In the genomic region with DNA sequence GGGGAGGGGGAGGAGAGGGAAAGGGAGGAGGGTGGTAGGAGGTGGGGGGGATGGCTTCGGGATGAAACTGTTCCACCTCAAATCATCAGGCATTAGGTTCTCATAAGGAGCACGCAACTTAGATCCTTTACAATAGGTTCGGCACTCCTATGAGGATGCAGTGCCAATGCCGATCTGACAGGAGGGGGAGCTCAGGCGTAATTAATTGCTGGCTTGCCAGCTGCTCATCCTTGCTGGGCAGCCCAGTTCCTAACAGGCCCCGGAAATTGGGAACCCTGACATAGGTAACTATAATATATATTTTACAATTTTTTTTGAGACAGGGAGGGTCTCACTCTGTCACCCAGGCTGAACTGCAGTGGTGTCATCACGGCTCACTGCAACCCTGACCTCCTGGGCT, we compare ENCODE assay signal across 10 cellular contexts.
A peak's percentile ranks its signal among the peaks of the same experiment; 100 is the strongest.
DNase-seq lines count a peak whose midpoint lies in the region; ATAC-seq and TF ChIP-seq lines count a peak whose summit lies in the region.
"Had no signal": no experiment of that assay in that cellular context is flagged by ENCODE, and none has a peak within 500 bp of the region (broad histone marks: within the 10 kb centered on the region; RNA-seq: fewer than 3 reads in every experiment).

No MANE protein-coding gene starts in this region.

- no peak for TF ChIP-seq POLR2A in IMR-90 (IDR thresholded peaks at IDR 0.05; ENCODE audit: low read depth, low read length)
- no peak for TF ChIP-seq POLR2A in right lobe of liver (IDR thresholded peaks at IDR 0.05)

- no peak overlapping the region for H3K14ac ChIP-seq in IMR-90 (replicated peaks; ENCODE audit: low read depth, low read length)

- H3K36me3 ChIP-seq in IMR-90 (ENCODE audit: control insufficient read depth, insufficient read depth, low read length) (no peaks in the 10 kb centered on the region), brain microvascular endothelial cell (replicated peaks) (no peaks in the 10 kb centered on the region), right lobe of liver (no peaks in the 10 kb centered on the region)
- no peaks in the 10 kb centered on the region for H3K36me3 ChIP-seq in CD8-positive, alpha-beta memory T cell (ENCODE audit: insufficient read depth, low read length)
- H3K36me3 ChIP-seq: gastrocnemius medialis had no signal

- H2BK120ac ChIP-seq in IMR-90 (ENCODE audit: low read depth, low read length) = no peak overlapping the region

- H3K9me1 ChIP-seq in IMR-90 (ENCODE audit: insufficient read depth, low read length) = no peaks in the 10 kb centered on the region

- H3K4me1 ChIP-seq in IMR-90 (ENCODE audit: control insufficient read depth, insufficient read depth, low read length) (no peaks in the 10 kb centered on the region), right lobe of liver (no peaks in the 10 kb centered on the region)
- H3K4me1 ChIP-seq in CD8-positive, alpha-beta memory T cell (ENCODE audit: insufficient read depth, low read length) = no peaks in the 10 kb centered on the region
- H3K4me1 ChIP-seq: gastrocnemius medialis had no signal

- no TSS peak for BruUV-seq in IMR-90 (replicated peaks; lab: Mats Ljungman, UMichigan)

- TF ChIP-seq CTCF in IMR-90 (conservative IDR thresholded peaks at IDR 0.05; ENCODE audit: low read depth, low read length) (0 out of 2 replicates have a peak, but pooled peaks have one; percentile 6), brain microvascular endothelial cell (IDR thresholded peaks at IDR 0.05; ENCODE audit: low read depth, low read length, missing control alignments) (peak; percentile 2), right lobe of liver (IDR thresholded peaks at IDR 0.05) (peak in 3 of 4 donors; percentile 13 to 40 (median 40))

- H3K4me3 ChIP-seq in IMR-90 (ENCODE audit: insufficient read depth, low read depth, low read length) (no peak overlapping the region), brain microvascular endothelial cell (ENCODE audit: low read depth, low read length) (no peak overlapping the region), right lobe of liver (no peak overlapping the region)
- H3K4me3 ChIP-seq in CD8-positive, alpha-beta memory T cell (ENCODE audit: low read length) = no peak overlapping the region
- H3K4me3 ChIP-seq: gastrocnemius medialis had no signal

- H3K4me1 Mint-ChIP-seq in CD8-positive, alpha-beta memory T cell = peaks cover 4 to 7% (median 5%) of the 10 kb centered on the region in 3 donors

- POLR2A ChIA-PET in IMR-90 (lab: Charles Lee; ENCODE audit: unreplicated experiment) = no interaction called here
- POLR2A ChIA-PET in CD8-positive, alpha-beta memory T cell (lab: Charles Lee) = no interaction called here

- DNase-seq in COR-L47 (lab: John Stamatoyannopoulos, UW) = peak; percentile 8
- DNase-seq in IMR-90 = no peak
- DNase-seq in brain microvascular endothelial cell = no peak
- DNase-seq in right lobe of liver = peak in 1 of 3 donors; percentile 44
- DNase-seq in NCI-H146 treated with DMSO at 0.1 percent for 48 hours (lab: John Stamatoyannopoulos, UW; ENCODE audit: unreplicated experiment) = no peak
- no peak for DNase-seq in cortex of kidney (lab: John Stamatoyannopoulos, UW)
- DNase-seq in CD8-positive, alpha-beta memory T cell = no peak
- DNase-seq: gastrocnemius medialis had no signal

- H3K27ac Mint-ChIP-seq in CD8-positive, alpha-beta memory T cell = no peak overlapping the region

- dilution Hi-C loops in IMR-90 (cut with HindIII; ENCODE audit: low sequenced_read_pairs, unreplicated experiment) = no loop called here

- no peak overlapping the region for H2AFZ ChIP-seq in IMR-90 (replicated peaks; ENCODE audit: low read length, poor library complexity)

- in situ Hi-C loops in IMR-90 (cut with MboI; ENCODE audit: low sequenced_read_pairs) (no loop called here), brain microvascular endothelial cell (cut with HindIII; ENCODE audit: low pct_ligation_motif_present, low sequenced_read_pairs) (no loop called here)

- no peak overlapping the region for H3K9ac ChIP-seq in IMR-90 (ENCODE audit: low read depth, low read length)
- H3K9ac ChIP-seq: KMS-11 had no signal

- H3K4me2 ChIP-seq in IMR-90 (ENCODE audit: low read depth, low read length) = no peak overlapping the region
- H3K4me2 ChIP-seq: KMS-11 had no signal

- no peak overlapping the region for H3K18ac ChIP-seq in IMR-90 (ENCODE audit: low read depth, low read length)

- H2AK9ac ChIP-seq in IMR-90 (replicated peaks; ENCODE audit: low read depth, low read length, poor library complexity) = no peak overlapping the region

- no peak overlapping the region for H3K23ac ChIP-seq in IMR-90 (ENCODE audit: low read depth, low read length)

- H3K27ac ChIP-seq in IMR-90 (ENCODE audit: insufficient read depth, low read length) = no peak overlapping the region
- no peak overlapping the region for H3K27ac ChIP-seq in brain microvascular endothelial cell
- H3K27ac ChIP-seq in right lobe of liver = no peak overlapping the region
- no peak overlapping the region for H3K27ac ChIP-seq in CD8-positive, alpha-beta memory T cell (ENCODE audit: low read depth, low read length)
- H3K27ac ChIP-seq: gastrocnemius medialis, KMS-11 had no signal

- intact Hi-C loops in IMR-90 (cut with micrococcal nuclease) = loop anchor here (2.0 to 5.0 kb wide), 3 partner anchors 223 to 1679 kb away; no protein-coding TSS in a partner anchor
- intact Hi-C loops in right lobe of liver (cut with DNase I) = loop anchor here (5.0 to 10.0 kb wide), 2 partner anchors 145 to 158 kb away; no protein-coding TSS in a partner anchor

- H4K20me1 ChIP-seq in IMR-90 (ENCODE audit: insufficient read depth, low read length) = no peaks in the 10 kb centered on the region

- no peaks in the 10 kb centered on the region for H3K9me3 ChIP-seq in IMR-90 (ENCODE audit: control insufficient read depth, insufficient read depth, low read length)
- H3K9me3 ChIP-seq in right lobe of liver = no peaks in the 10 kb centered on the region
- no peaks in the 10 kb centered on the region for H3K9me3 ChIP-seq in CD8-positive, alpha-beta memory T cell (ENCODE audit: low read length)
- H3K9me3 ChIP-seq: gastrocnemius medialis had no signal

- H3K4me3 Mint-ChIP-seq in CD8-positive, alpha-beta memory T cell = no peak overlapping the region

- no peaks in the 10 kb centered on the region for H3K79me1 ChIP-seq in IMR-90 (ENCODE audit: low read depth in 1 of 2, low read length in 2 of 2)

- no peak overlapping the region for H3K4ac ChIP-seq in IMR-90 (ENCODE audit: low read depth, low read length)

- CTCF ChIA-PET in IMR-90 (lab: Yijun Ruan, JAX) = interaction anchor here (2.5 kb wide), 1 partner anchor 157 kb away, joined by 9 read pairs; no protein-coding TSS in a partner anchor
- CTCF ChIA-PET in CD8-positive, alpha-beta memory T cell (lab: Charles Lee) = no interaction called here

- WGBS in IMR-90 (ENCODE audit: extremely low coverage in 2 of 2, insufficient read length in 1 of 2), 2 experiments = no CpG with 5 or more reads among the region's 7 CpGs
- 30% methylated on average over 5 of the region's 7 CpGs for WGBS in right lobe of liver (ENCODE audit: insufficient coverage, low coverage, low lambda C conversion rate, missing lambda C conversion rate)

- no peak for TF ChIP-seq RAD21 in IMR-90 (IDR thresholded peaks at IDR 0.05; ENCODE audit: low read length)

- no peak overlapping the region for H2BK15ac ChIP-seq in IMR-90 (ENCODE audit: low read depth, low read length)

- no peak overlapping the region for H4K5ac ChIP-seq in IMR-90 (ENCODE audit: low read depth, low read length)

- H2BK20ac ChIP-seq in IMR-90 (ENCODE audit: low read depth, low read length) = no peak overlapping the region

- peaks cover 2 to 38% of the 10 kb centered on the region in 2 donors for H3K27me3 Mint-ChIP-seq in CD8-positive, alpha-beta memory T cell

- no peaks in the 10 kb centered on the region for H3K9me3 Mint-ChIP-seq in CD8-positive, alpha-beta memory T cell

- H3K27me3 ChIP-seq in IMR-90 (ENCODE audit: control insufficient read depth, insufficient read depth, low read length) (no peaks in the 10 kb centered on the region; the same call in 1 of the 2 replicates), brain microvascular endothelial cell (replicated peaks) (no peaks in the 10 kb centered on the region), right lobe of liver (no peaks in the 10 kb centered on the region)
- H3K27me3 ChIP-seq in CD8-positive, alpha-beta memory T cell (ENCODE audit: insufficient read depth, low read length, poor library complexity, severe bottlenecking) = no peaks in the 10 kb centered on the region

- H3K36me3 Mint-ChIP-seq in CD8-positive, alpha-beta memory T cell = no peaks in the 10 kb centered on the region

- H2AK5ac ChIP-seq in IMR-90 (ENCODE audit: low read depth, low read length) = no peak overlapping the region

- H4K91ac ChIP-seq in IMR-90 (ENCODE audit: insufficient read depth, low read depth, low read length) = no peak overlapping the region

- ATAC-seq in IMR-90 (ENCODE audit: low read depth) (no peak), right lobe of liver (peak; percentile 50 to 81 (median 64)), HG03039 (IDR thresholded peaks at IDR 0.05; ENCODE audit: unreplicated experiment) (no peak)
- ATAC-seq: gastrocnemius medialis had no signal

- H2BK5ac ChIP-seq in IMR-90 (ENCODE audit: low read depth, low read length, poor library complexity, severe bottlenecking) = no peak overlapping the region

- H3K56ac ChIP-seq in IMR-90 (ENCODE audit: extremely low read depth, insufficient read depth, low read length) = no peak overlapping the region

- H4K8ac ChIP-seq in IMR-90 (ENCODE audit: low read depth in 2 of 2, low read length in 2 of 2) = no peak overlapping the region

TF ChIP-seq in IMR-90, 13 proteins besides CTCF, POLR2A, EP300 and RAD21 (continues in another document):
- TF ChIP-seq CHD1 (IDR thresholded peaks at IDR 0.05; ENCODE audit: low read depth, low read length) (no peak), SMC3 (IDR thresholded peaks at IDR 0.05; ENCODE audit: low read depth, low read length) (no peak), MAZ (IDR thresholded peaks at IDR 0.05; ENCODE audit: borderline replicate concordance, low read depth, low read length) (no peak), RCOR1 (IDR thresholded peaks at IDR 0.05; ENCODE audit: insufficient replicate concordance, low read length) (no peak), FOS (IDR thresholded peaks at IDR 0.05; ENCODE audit: low read depth, low read length) (no peak), MAFK (IDR thresholded peaks at IDR 0.05; ENCODE audit: low read depth, low read length) (no peak), BHLHE40 (IDR thresholded peaks at IDR 0.05; ENCODE audit: low read depth, low read length) (no peak)
- TF ChIP-seq, protein P1, sequence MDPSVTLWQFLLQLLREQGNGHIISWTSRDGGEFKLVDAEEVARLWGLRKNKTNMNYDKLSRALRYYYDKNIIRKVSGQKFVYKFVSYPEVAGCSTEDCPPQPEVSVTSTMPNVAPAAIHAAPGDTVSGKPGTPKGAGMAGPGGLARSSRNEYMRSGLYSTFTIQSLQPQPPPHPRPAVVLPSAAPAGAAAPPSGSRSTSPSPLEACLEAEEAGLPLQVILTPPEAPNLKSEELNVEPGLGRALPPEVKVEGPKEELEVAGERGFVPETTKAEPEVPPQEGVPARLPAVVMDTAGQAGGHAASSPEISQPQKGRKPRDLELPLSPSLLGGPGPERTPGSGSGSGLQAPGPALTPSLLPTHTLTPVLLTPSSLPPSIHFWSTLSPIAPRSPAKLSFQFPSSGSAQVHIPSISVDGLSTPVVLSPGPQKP (IDR thresholded peaks at IDR 0.05; ENCODE audit: borderline replicate concordance, low read depth, low read length) = no peak

Comparison
In these comparisons a context has a peak if more than half of its experiments do, and no peak if none do; other contexts are left out.
1. ATAC-seq: peak in right lobe of liver (4 of 4); none in IMR-90 (single experiment) and HG03039 (single experiment).
2. Peak in every context shown above with its lines, with median percentiles within 50 percentile points of each other: CTCF ChIP-seq.